Comparison of ENCODE assay signal across 8 cellular contexts in genomic region chr12:47903151-47903611, GRCh38. TPM values are rescaled to one million over a fixed set of nuclear protein-coding genes. Genes with fewer than 3 reads are reported as not detected.
DNase-seq lines count a peak whose midpoint lies in the region; ATAC-seq and TF ChIP-seq lines count a peak whose summit lies in the region.

No MANE protein-coding gene starts in this region.

- H3K27ac ChIP-seq in brain microvascular endothelial cell = peak overlapping the region; percentile 19
- no peak overlapping the region for H3K27ac ChIP-seq in rectal smooth muscle tissue (ENCODE audit: low read depth, low read length)

- peak overlapping the region; percentile 82 for H3K4me3 ChIP-seq in brain microvascular endothelial cell (ENCODE audit: low read depth, low read length)
- H3K4me3 ChIP-seq in rectal smooth muscle tissue (ENCODE audit: low read length) = peak overlapping the region; percentile 75
- no peak overlapping the region for H3K4me3 ChIP-seq in H7 (ENCODE audit: insufficient read depth, low read depth, low read length)

- DNase-seq in GM04503 (ENCODE audit: low read depth) (peak; percentile 63), LHCN-M2 (ENCODE audit: low read depth) (peak; percentile 49), brain microvascular endothelial cell (peak; percentile 38), H7 (no peak), iPS-NIHi11 (ENCODE audit: low spot score) (no peak), NCI-H2081 treated with DMSO at 0.1 percent for 48 hours (lab: John Stamatoyannopoulos, UW) (no peak)

- H3K9ac ChIP-seq in rectal smooth muscle tissue (ENCODE audit: low read length) = no peak overlapping the region

- no peak for ATAC-seq in GM21515 (IDR thresholded peaks at IDR 0.05; ENCODE audit: unreplicated experiment)

- H3K4me1 ChIP-seq in rectal smooth muscle tissue (ENCODE audit: control insufficient read depth, insufficient read depth, low read length) = no peaks in the 10 kb centered on the region

- in situ Hi-C loops in brain microvascular endothelial cell (cut with HindIII; ENCODE audit: low pct_ligation_motif_present, low sequenced_read_pairs) = no loop called here

- no peaks in the 10 kb centered on the region for H3K36me3 ChIP-seq in brain microvascular endothelial cell (replicated peaks)
- H3K36me3 ChIP-seq in rectal smooth muscle tissue (ENCODE audit: control insufficient read depth, insufficient read depth, low read length) = no peaks in the 10 kb centered on the region
- H3K36me3 ChIP-seq in H7 (replicated peaks; ENCODE audit: control insufficient read depth, insufficient read depth, low read length) = no peaks in the 10 kb centered on the region

- TF ChIP-seq CTCF in brain microvascular endothelial cell (IDR thresholded peaks at IDR 0.05; ENCODE audit: low read depth, low read length, missing control alignments) = no peak

- H3K27me3 ChIP-seq in brain microvascular endothelial cell (replicated peaks) (peaks cover 6% of the 10 kb centered on the region), rectal smooth muscle tissue (ENCODE audit: control insufficient read depth, insufficient read depth, low read length) (no peaks in the 10 kb centered on the region), H7 (ENCODE audit: control insufficient read depth, insufficient read depth, low read length) (peaks cover 62% of the 10 kb centered on the region)

RNA-seq across cellular contexts. Expression of gene VDR, which starts 1.6 kb away (rescaled TPM):
- total RNA-seq in LHCN-M2 (2014; rRNA removed) = 5.8 and 5.9 TPM in 2 replicates
- polyA plus RNA-seq in LHCN-M2 (2012) = 6.6 TPM
- 0.03 TPM in 1 of 2 replicates, not detected in the other for total RNA-seq in H7 (2014; rRNA removed; shearing (Covaris generic))

Comparison
In these comparisons a context has a peak if more than half of its experiments do, and no peak if none do; other contexts are left out.
1. DNase-seq: peak in GM04503 (single experiment), LHCN-M2 (single experiment) and brain microvascular endothelial cell (single experiment); none in H7 (single experiment), iPS-NIHi11 (single experiment) and NCI-H2081 treated with DMSO at 0.1 percent for 48 hours (single experiment).